ENCODE assay signal across 19 cellular contexts in genomic region chr11:30452842-30453241, GRCh38.
"Had no signal": no experiment of that assay in that cellular context is flagged by ENCODE, and none has a peak within 500 bp of the region (broad histone marks: within the 10 kb centered on the region; RNA-seq: fewer than 3 reads in every experiment).

No MANE protein-coding gene starts in this region.

- DNase-seq: IMR-90, Karpas-422, KG1, MG63, NCI-H1092, NCI-H1105 treated with DMSO at 0.1 percent for 48 hours, NCI-H1417 treated with DMSO at 0.1 percent for 48 hours, NCI-H146, NCI-H1694 treated with DMSO at 0.1 percent for 48 hours, NCI-H1930, NCI-H2081, NCI-H2107, NCI-H2227 treated with DMSO at 0.1 percent for 48 hours, NCI-H524, NCI-H526 treated with DMSO at 0.1 percent for 48 hours, NCI-H774, PC-3, SHP77 treated with DMSO at 0.1 percent for 48 hours had no signal

- ATAC-seq: Panc1, PC-3 had no signal
